In the genomic region with DNA sequence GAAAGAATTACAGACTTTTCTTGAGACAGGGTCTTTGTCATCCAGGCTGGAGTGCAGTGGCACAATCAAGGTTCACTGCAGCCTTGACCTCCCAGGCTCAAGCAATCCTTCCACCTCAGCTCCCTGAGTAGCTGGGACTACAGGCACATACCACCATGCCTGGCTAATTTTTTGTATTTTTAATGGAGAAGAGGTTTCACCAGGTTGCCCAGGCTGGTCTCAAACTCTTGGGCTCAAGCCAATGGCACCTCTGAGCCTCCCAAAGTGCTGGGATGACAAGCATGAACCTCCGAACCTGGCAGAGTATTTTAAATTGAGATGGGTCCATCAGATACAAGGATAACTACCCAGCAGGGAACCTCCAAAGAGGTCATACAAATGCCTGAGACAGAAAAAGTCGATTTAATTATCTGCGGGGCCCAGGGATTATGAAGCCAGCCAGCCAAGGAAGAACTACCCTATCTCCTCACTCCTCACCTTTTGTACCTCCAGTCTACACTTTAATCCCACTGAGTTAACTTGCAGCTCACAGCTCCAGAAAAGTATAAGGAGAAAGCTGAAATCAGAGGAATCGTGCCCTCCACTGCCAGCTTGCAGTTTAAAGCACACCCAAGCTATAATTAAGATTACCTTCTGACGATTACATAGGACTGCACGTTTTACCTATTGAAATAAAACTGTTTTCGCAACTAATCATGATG, we compare ENCODE assay signal across 16 cellular contexts. TPM values are rescaled to one million over a fixed set of nuclear protein-coding genes. Genes with fewer than 3 reads are reported as not detected.
DNase-seq lines count a peak whose midpoint lies in the region; TF ChIP-seq lines count a peak whose summit lies in the region.
"Had no signal": no experiment of that assay in that cellular context is flagged by ENCODE, and none has a peak within 500 bp of the region (broad histone marks: within the 10 kb centered on the region; RNA-seq: fewer than 3 reads in every experiment).

No MANE protein-coding gene starts in this region.

- no peak overlapping the region for H3K4me3 ChIP-seq in SK-N-MC
- H3K4me3 ChIP-seq in neural progenitor cell: no peak overlapping the region
- H3K4me3 ChIP-seq: vagina had no signal

- no peak for TF ChIP-seq CTCF in neural progenitor cell (IDR thresholded peaks at IDR 0.05)
- TF ChIP-seq CTCF in Calu3 (IDR thresholded peaks at IDR 0.05; ENCODE audit: unreplicated experiment): no peak

- H3K9me3 ChIP-seq in SK-N-MC (ENCODE audit: low read depth, low read length) (no peaks in the 10 kb centered on the region), neural progenitor cell (ENCODE audit: low read depth) (no peaks in the 10 kb centered on the region)
- H3K9me3 ChIP-seq: vagina had no signal

- H2AFZ ChIP-seq in neural progenitor cell (replicated peaks): no peak overlapping the region

- H3K79me2 ChIP-seq in neural progenitor cell (ENCODE audit: low read depth): peaks cover 42% of the 10 kb centered on the region

- no TSS peak for BruUV-seq in Calu3 (replicated peaks; lab: Mats Ljungman, UMichigan)

- no peaks in the 10 kb centered on the region for H3K27me3 Mint-ChIP-seq in activated CD4-positive, alpha-beta T cell treated with anti-CD3 and anti-CD28 coated beads, Interleukin-2, amount 10 ng/mL, durations not matched to agents 7 days and 5 days
- H3K27me3 Mint-ChIP-seq in neural progenitor cell (ENCODE audit: insufficient read depth, low read depth) (peaks cover 2% of the 10 kb centered on the region), Calu3 (ENCODE audit: unreplicated experiment) (no peaks in the 10 kb centered on the region)
- H3K27me3 Mint-ChIP-seq: stimulated activated memory B cell treated with anti-CD40 and anti-IgM and Interleukin-4, amounts not matched to agents 10 μg/mL and 1 μg/mL and 100 μg/mL, for 72 hours had no signal

- intact Hi-C loops in Calu3 (cut with micrococcal nuclease; ENCODE audit: unreplicated experiment): no loop called here

- CTCF ChIA-PET in activated CD4-positive, alpha-beta T cell treated with anti-CD3 and anti-CD28 coated beads, Interleukin-2, amount 10 ng/mL, durations not matched to agents 7 days and 5 days (lab: Charles Lee): interaction anchor here (2.5 kb wide), 1 partner anchor 19 kb away, joined by 7 read pairs; no protein-coding TSS in a partner anchor
- CTCF ChIA-PET in Calu3 (lab: Charles Lee): no interaction called here

- H3K27ac ChIP-seq in SK-N-MC: peak overlapping the region; percentile 81
- H3K27ac ChIP-seq in neural progenitor cell: peak overlapping the region; percentile 25
- H3K27ac ChIP-seq: vagina had no signal

- H3K36me3 ChIP-seq in SK-N-MC (ENCODE audit: insufficient read depth, low read length) (peaks cover 69% of the 10 kb centered on the region), neural progenitor cell (peaks cover 35% of the 10 kb centered on the region)

- H3K4me3 Mint-ChIP-seq in activated CD4-positive, alpha-beta T cell treated with anti-CD3 and anti-CD28 coated beads, Interleukin-2, amount 10 ng/mL, durations not matched to agents 7 days and 5 days: no peak overlapping the region
- H3K4me3 Mint-ChIP-seq in neural progenitor cell (no peak overlapping the region), Calu3 (ENCODE audit: low read depth, unreplicated experiment) (no peak overlapping the region)
- H3K4me3 Mint-ChIP-seq: stimulated activated memory B cell treated with anti-CD40 and anti-IgM and Interleukin-4, amounts not matched to agents 10 μg/mL and 1 μg/mL and 100 μg/mL, for 72 hours; T-helper 1 cell treated with Interleukin-12 subunit alpha and Interleukin-12 subunit beta and Interleukin-4 antibody, amounts not matched to agents 30 μg/mL and 1 μg/mL, for 36 hours had no signal

- POLR2A ChIA-PET in activated CD4-positive, alpha-beta T cell treated with anti-CD3 and anti-CD28 coated beads, Interleukin-2, amount 10 ng/mL, durations not matched to agents 7 days and 5 days (lab: Charles Lee): no interaction called here

- H3K27ac Mint-ChIP-seq in activated CD4-positive, alpha-beta T cell treated with anti-CD3 and anti-CD28 coated beads, Interleukin-2, amount 10 ng/mL, durations not matched to agents 7 days and 5 days: peak overlapping the region; percentile 62
- H3K27ac Mint-ChIP-seq in neural progenitor cell (no peak overlapping the region), Calu3 (ENCODE audit: unreplicated experiment) (no peak overlapping the region)
- H3K27ac Mint-ChIP-seq: stimulated activated memory B cell treated with anti-CD40 and anti-IgM and Interleukin-4, amounts not matched to agents 10 μg/mL and 1 μg/mL and 100 μg/mL, for 72 hours; T-helper 1 cell treated with Interleukin-12 subunit alpha and Interleukin-12 subunit beta and Interleukin-4 antibody, amounts not matched to agents 30 μg/mL and 1 μg/mL, for 36 hours had no signal

- DNase-seq in activated CD4-positive, alpha-beta T cell treated with anti-CD3 and anti-CD28 coated beads, Interleukin-2, amount 10 ng/mL, durations not matched to agents 7 days and 5 days: no peak
- DNase-seq in activated CD4-positive, alpha-beta T cell treated with anti-CD3 and anti-CD28 coated beads, Interleukin-2, amount 50 U/mL, for 1 hour: no peak
- DNase-seq in SK-N-MC (ENCODE audit: low read depth, low spot score) (no peak), neural progenitor cell (ENCODE audit: low spot score) (no peak), Calu3 (no peak), H4 (ENCODE audit: low spot score) (no peak)
- DNase-seq: erythroblast, GDM1, midbrain, NCI-H2081, NCI-H526 treated with DMSO at 0.1 percent for 48 hours, occipital lobe, RPMI8226 had no signal

- peaks cover 84% of the 10 kb centered on the region for H3F3A ChIP-seq in neural progenitor cell (ENCODE audit: low read depth)

- no peak overlapping the region for H3K9ac ChIP-seq in SK-N-MC (ENCODE audit: insufficient read length)
- H3K9ac ChIP-seq in neural progenitor cell: no peak overlapping the region

- peaks cover 73% of the 10 kb centered on the region for H4K20me1 ChIP-seq in neural progenitor cell (ENCODE audit: low read depth)

- no peak overlapping the region for H3K4me2 ChIP-seq in neural progenitor cell

- peaks cover 26% of the 10 kb centered on the region for H3K4me1 Mint-ChIP-seq in activated CD4-positive, alpha-beta T cell treated with anti-CD3 and anti-CD28 coated beads, Interleukin-2, amount 10 ng/mL, durations not matched to agents 7 days and 5 days
- H3K4me1 Mint-ChIP-seq in neural progenitor cell: peaks cover 6% of the 10 kb centered on the region
- peaks cover 30% of the 10 kb centered on the region for H3K4me1 Mint-ChIP-seq in Calu3 (ENCODE audit: low read depth, unreplicated experiment)

- H3K36me3 Mint-ChIP-seq in activated CD4-positive, alpha-beta T cell treated with anti-CD3 and anti-CD28 coated beads, Interleukin-2, amount 10 ng/mL, durations not matched to agents 7 days and 5 days (ENCODE audit: low read depth): peaks cover 58% of the 10 kb centered on the region
- H3K36me3 Mint-ChIP-seq in neural progenitor cell (peaks cover 53% of the 10 kb centered on the region), Calu3 (ENCODE audit: insufficient read depth, unreplicated experiment) (peaks cover 65% of the 10 kb centered on the region)

- no peaks in the 10 kb centered on the region for H3K27me3 ChIP-seq in neural progenitor cell
- H3K27me3 ChIP-seq: vagina had no signal

- H3K4me1 ChIP-seq in neural progenitor cell: no peaks in the 10 kb centered on the region
- H3K4me1 ChIP-seq: vagina had no signal

- H3K9me3 Mint-ChIP-seq in activated CD4-positive, alpha-beta T cell treated with anti-CD3 and anti-CD28 coated beads, Interleukin-2, amount 10 ng/mL, durations not matched to agents 7 days and 5 days: no peaks in the 10 kb centered on the region
- H3K9me3 Mint-ChIP-seq in neural progenitor cell (no peaks in the 10 kb centered on the region), Calu3 (ENCODE audit: low read depth, unreplicated experiment) (no peaks in the 10 kb centered on the region)
- H3K9me3 Mint-ChIP-seq: stimulated activated memory B cell treated with anti-CD40 and anti-IgM and Interleukin-4, amounts not matched to agents 10 μg/mL and 1 μg/mL and 100 μg/mL, for 72 hours; T-helper 1 cell treated with Interleukin-12 subunit alpha and Interleukin-12 subunit beta and Interleukin-4 antibody, amounts not matched to agents 30 μg/mL and 1 μg/mL, for 36 hours had no signal

RNA-seq across cellular contexts. Expression of gene RPL37, which starts 8.1 kb away (rescaled TPM):
- total RNA-seq in activated CD4-positive, alpha-beta T cell treated with anti-CD3 and anti-CD28 coated beads, Interleukin-2, amount 10 ng/mL, durations not matched to agents 7 days and 5 days: 1,000 to 10,000 TPM; 1,565 to 1,761 TPM
- total RNA-seq in neural progenitor cell (ENCODE audit: low replicate concordance) (96.9 and 235 TPM in 2 replicates), Calu3 (2022) (984 and 1,038 TPM in 2 replicates)
- total RNA-seq in H4 (2014; rRNA removed; shearing (Covaris generic)): 104 and 179 TPM in 2 replicates

RNA-seq across cellular contexts. Expression of gene CARD6, which starts 14.2 kb away (rescaled TPM):
- 1 to 10 TPM; 5.0 to 5.2 TPM for total RNA-seq in activated CD4-positive, alpha-beta T cell treated with anti-CD3 and anti-CD28 coated beads, Interleukin-2, amount 10 ng/mL, durations not matched to agents 7 days and 5 days
- 0.09 TPM in 1 of 2 replicates, not detected in the other for total RNA-seq in neural progenitor cell (ENCODE audit: low replicate concordance)
- total RNA-seq in Calu3 (2022): 5.9 and 8.2 TPM in 2 replicates
- total RNA-seq in H4 (2014; rRNA removed; shearing (Covaris generic)): 7.2 and 8.3 TPM in 2 replicates

RNA-seq across cellular contexts. Expression of gene PRKAA1, which starts 28.8 kb away (rescaled TPM):
- total RNA-seq in activated CD4-positive, alpha-beta T cell treated with anti-CD3 and anti-CD28 coated beads, Interleukin-2, amount 10 ng/mL, durations not matched to agents 7 days and 5 days: 10 to 100 TPM; 71.3 to 84.1 TPM
- total RNA-seq in neural progenitor cell (ENCODE audit: low replicate concordance) (35.5 and 58.5 TPM in 2 replicates), Calu3 (2022) (117 and 118 TPM in 2 replicates)
- total RNA-seq in H4 (2014; rRNA removed; shearing (Covaris generic)): 47.1 and 75.6 TPM in 2 replicates
